1 cellular context compared by ENCODE assay signal in the genomic region with DNA sequence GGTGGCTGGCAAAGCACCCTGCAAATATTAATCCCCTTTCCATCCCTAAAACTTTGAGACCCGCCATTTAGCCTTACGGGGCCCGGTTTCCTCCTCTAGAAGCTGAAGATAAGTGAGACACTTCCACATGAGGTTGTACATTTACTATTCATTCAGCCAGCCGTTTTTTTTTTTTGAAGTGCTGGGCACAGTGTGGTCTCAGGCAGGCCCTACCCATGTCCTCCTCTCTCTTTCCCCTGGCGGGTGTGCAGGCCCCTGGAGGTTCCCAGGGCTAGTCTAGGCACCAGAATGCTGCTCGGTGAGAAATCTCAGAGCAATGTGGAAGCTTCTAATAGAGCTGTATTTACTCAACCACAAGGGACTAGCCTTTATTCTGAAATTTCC.
TF ChIP-seq lines count a peak whose summit lies in the region.

No MANE protein-coding gene starts in this region.

TF ChIP-seq in endothelial cell of umbilical vein, 7 proteins besides CTCF, POLR2A, EP300 and RAD21 (continued from another document):
- TF ChIP-seq POLR2AphosphoS5 (IDR thresholded peaks at IDR 0.05; ENCODE audit: insufficient read depth, low read depth, low read length) (no peak), EZH2 (IDR thresholded peaks at IDR 0.05; ENCODE audit: borderline replicate concordance, low read depth, low read length, severe bottlenecking) (no peak), MYC (IDR thresholded peaks at IDR 0.05; ENCODE audit: low read depth, low read length) (no peak), FOS (IDR thresholded peaks at IDR 0.05; ENCODE audit: borderline replicate concordance, insufficient read depth, low read length) (no peak)
- TF ChIP-seq, protein P1, sequence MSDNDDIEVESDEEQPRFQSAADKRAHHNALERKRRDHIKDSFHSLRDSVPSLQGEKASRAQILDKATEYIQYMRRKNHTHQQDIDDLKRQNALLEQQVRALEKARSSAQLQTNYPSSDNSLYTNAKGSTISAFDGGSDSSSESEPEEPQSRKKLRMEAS (IDR thresholded peaks at IDR 0.05; ENCODE audit: insufficient read depth, insufficient read length) = no peak
